In genomic region chr7:139242741-139243281, GRCh38 we compare ENCODE assay signal across 15 cellular contexts. TPM values are rescaled to one million over a fixed set of nuclear protein-coding genes. Genes with fewer than 3 reads are reported as not detected.
A peak's percentile ranks its signal among the peaks of the same experiment; 100 is the strongest.
DNase-seq lines count a peak whose midpoint lies in the region; ATAC-seq and TF ChIP-seq lines count a peak whose summit lies in the region.
"Had no signal": no experiment of that assay in that cellular context is flagged by ENCODE, and none has a peak within 500 bp of the region (broad histone marks: within the 10 kb centered on the region; RNA-seq: fewer than 3 reads in every experiment).

No MANE protein-coding gene starts in this region.

- H3K4me3 ChIP-seq in fibroblast of villous mesenchyme (ENCODE audit: low read depth, low read length) (no peak overlapping the region), BE2C (ENCODE audit: low read depth, low read length) (no peak overlapping the region), coronary artery (no peak overlapping the region)
- H3K4me3 ChIP-seq: stomach had no signal

- no peaks in the 10 kb centered on the region for H3K27me3 ChIP-seq in BE2C
- H3K27me3 ChIP-seq: stomach had no signal

- H3K4me1 Mint-ChIP-seq in activated T-cell treated with anti-CD3 and anti-CD28 coated beads, Interleukin-2, amount 50 U/mL, for 72 hours (ENCODE audit: low read depth): peaks cover 11% of the 10 kb centered on the region
- peaks cover 12% of the 10 kb centered on the region for H3K4me1 Mint-ChIP-seq in activated T-helper 2 cell treated with anti-CD3 and anti-CD28 coated beads, Interferon-gamma antibody, Interleukin-2, Interleukin-4, amounts not matched to agents 10 μg/mL and 5 μg/mL and 100 μg/mL, durations not matched to agents 14 hours and 24 hours and 36 hours (ENCODE audit: low read depth)
- H3K4me1 Mint-ChIP-seq in stimulated activated effector memory CD8-positive, alpha-beta T cell treated with anti-CD3 and anti-CD28 coated beads, Interleukin-12 subunit alpha, Interleukin-12 subunit beta, amount 100 ng/mL, for 72 hours: peaks cover 32% of the 10 kb centered on the region

- TF ChIP-seq CTCF in fibroblast of villous mesenchyme (IDR thresholded peaks at IDR 0.05; ENCODE audit: insufficient read depth, low read depth, low read length): no peak
- no peak for TF ChIP-seq CTCF in BE2C (IDR thresholded peaks at IDR 0.05; ENCODE audit: low read depth, low read length)
- no peak for TF ChIP-seq CTCF in coronary artery (IDR thresholded peaks at IDR 0.05)

- peaks cover 34% of the 10 kb centered on the region for H3K36me3 ChIP-seq in BE2C

- no peak for DNase-seq in activated T-cell treated with anti-CD3 and anti-CD28 coated beads, Interleukin-2, amount 50 U/mL, for 72 hours
- no peak for DNase-seq in activated T-cell treated with anti-CD3 and anti-CD28 coated beads, Interleukin-2, amount 50 U/mL, for 48 hours
- DNase-seq in activated T-helper 2 cell treated with anti-CD3 and anti-CD28 coated beads, Interferon-gamma antibody, Interleukin-2, Interleukin-4, amounts not matched to agents 10 μg/mL and 5 μg/mL and 100 μg/mL, durations not matched to agents 14 hours and 24 hours and 36 hours (ENCODE audit: low spot score): no peak
- DNase-seq in fibroblast of villous mesenchyme (ENCODE audit: low read depth) (peak; percentile 65), BE2C (no peak), NCI-H510A (lab: John Stamatoyannopoulos, UW) (no peak), coronary artery (ENCODE audit: low spot score) (no peak)
- DNase-seq in stimulated activated effector memory CD8-positive, alpha-beta T cell treated with anti-CD3 and anti-CD28 coated beads, Interleukin-12 subunit alpha, Interleukin-12 subunit beta, amount 100 ng/mL, for 72 hours (ENCODE audit: low spot score in 2 of 2): no peak
- DNase-seq: activated CD4-positive, alpha-beta memory T cell treated with anti-CD3 and anti-CD28 coated beads, Interleukin-2, amount 10 ng/mL, durations not matched to agents 7 days and 5 days; amniotic stem cell; kidney; NCI-H1436 treated with DMSO at 0.1 percent for 48 hours; nucleus accumbens; stimulated activated CD4-positive, alpha-beta T cell treated with anti-CD3 and anti-CD28 coated beads, Interleukin-2, amount 100 ng/mL, for 48 hours; stomach had no signal

- no peaks in the 10 kb centered on the region for H3K4me1 ChIP-seq in BE2C

- peak; percentile 86 to 97 for ATAC-seq in activated T-cell treated with anti-CD3 and anti-CD28 coated beads, Interleukin-2, amount 50 U/mL, for 72 hours (replicated peaks in 1 of 2)
- ATAC-seq in stimulated activated effector memory CD8-positive, alpha-beta T cell treated with anti-CD3 and anti-CD28 coated beads, Interleukin-12 subunit alpha, Interleukin-12 subunit beta, amount 100 ng/mL, for 72 hours: peak; percentile 97

- peaks cover 0 to 9% of the 10 kb centered on the region in 2 donors for H3K36me3 Mint-ChIP-seq in activated T-cell treated with anti-CD3 and anti-CD28 coated beads, Interleukin-2, amount 50 U/mL, for 72 hours (ENCODE audit: insufficient read depth in 2 of 2)
- peaks cover 54% of the 10 kb centered on the region for H3K36me3 Mint-ChIP-seq in activated T-helper 2 cell treated with anti-CD3 and anti-CD28 coated beads, Interferon-gamma antibody, Interleukin-2, Interleukin-4, amounts not matched to agents 10 μg/mL and 5 μg/mL and 100 μg/mL, durations not matched to agents 14 hours and 24 hours and 36 hours (ENCODE audit: low read depth)
- H3K36me3 Mint-ChIP-seq in stimulated activated effector memory CD8-positive, alpha-beta T cell treated with anti-CD3 and anti-CD28 coated beads, Interleukin-12 subunit alpha, Interleukin-12 subunit beta, amount 100 ng/mL, for 72 hours: peaks cover 73% of the 10 kb centered on the region

- H3K9me3 Mint-ChIP-seq in activated T-cell treated with anti-CD3 and anti-CD28 coated beads, Interleukin-2, amount 50 U/mL, for 72 hours: no peaks in the 10 kb centered on the region
- H3K9me3 Mint-ChIP-seq in activated T-helper 2 cell treated with anti-CD3 and anti-CD28 coated beads, Interferon-gamma antibody, Interleukin-2, Interleukin-4, amounts not matched to agents 10 μg/mL and 5 μg/mL and 100 μg/mL, durations not matched to agents 14 hours and 24 hours and 36 hours: no peaks in the 10 kb centered on the region
- no peaks in the 10 kb centered on the region for H3K9me3 Mint-ChIP-seq in stimulated activated effector memory CD8-positive, alpha-beta T cell treated with anti-CD3 and anti-CD28 coated beads, Interleukin-12 subunit alpha, Interleukin-12 subunit beta, amount 100 ng/mL, for 72 hours
- H3K9me3 Mint-ChIP-seq: activated CD4-positive, alpha-beta memory T cell treated with anti-CD3 and anti-CD28 coated beads, Interleukin-2, amount 10 ng/mL, durations not matched to agents 7 days and 5 days had no signal

- no peaks in the 10 kb centered on the region for H3K27me3 Mint-ChIP-seq in activated T-cell treated with anti-CD3 and anti-CD28 coated beads, Interleukin-2, amount 50 U/mL, for 72 hours (ENCODE audit: low read depth)
- no peaks in the 10 kb centered on the region for H3K27me3 Mint-ChIP-seq in activated T-helper 2 cell treated with anti-CD3 and anti-CD28 coated beads, Interferon-gamma antibody, Interleukin-2, Interleukin-4, amounts not matched to agents 10 μg/mL and 5 μg/mL and 100 μg/mL, durations not matched to agents 14 hours and 24 hours and 36 hours (ENCODE audit: low read depth)
- H3K27me3 Mint-ChIP-seq: activated CD4-positive, alpha-beta memory T cell treated with anti-CD3 and anti-CD28 coated beads, Interleukin-2, amount 10 ng/mL, durations not matched to agents 7 days and 5 days had no signal

- H3K27ac ChIP-seq in coronary artery: no peak overlapping the region
- H3K27ac ChIP-seq: stomach had no signal

- intact Hi-C loops in activated T-helper 2 cell treated with anti-CD3 and anti-CD28 coated beads, Interferon-gamma antibody, Interleukin-2, Interleukin-4, amounts not matched to agents 10 μg/mL and 5 μg/mL and 100 μg/mL, durations not matched to agents 14 hours and 24 hours and 36 hours (cut with micrococcal nuclease): no loop called here

- peak overlapping the region; percentile 17 for H3K27ac Mint-ChIP-seq in activated T-cell treated with anti-CD3 and anti-CD28 coated beads, Interleukin-2, amount 50 U/mL, for 72 hours
- H3K27ac Mint-ChIP-seq in activated T-helper 2 cell treated with anti-CD3 and anti-CD28 coated beads, Interferon-gamma antibody, Interleukin-2, Interleukin-4, amounts not matched to agents 10 μg/mL and 5 μg/mL and 100 μg/mL, durations not matched to agents 14 hours and 24 hours and 36 hours: peak overlapping the region; percentile 26
- peak overlapping the region; percentile 86 for H3K27ac Mint-ChIP-seq in stimulated activated effector memory CD8-positive, alpha-beta T cell treated with anti-CD3 and anti-CD28 coated beads, Interleukin-12 subunit alpha, Interleukin-12 subunit beta, amount 100 ng/mL, for 72 hours
- H3K27ac Mint-ChIP-seq: activated CD4-positive, alpha-beta memory T cell treated with anti-CD3 and anti-CD28 coated beads, Interleukin-2, amount 10 ng/mL, durations not matched to agents 7 days and 5 days had no signal

- H3K4me3 Mint-ChIP-seq in activated T-cell treated with anti-CD3 and anti-CD28 coated beads, Interleukin-2, amount 50 U/mL, for 72 hours: peak overlapping the region in 1 of 2 donors; percentile 2
- no peak overlapping the region for H3K4me3 Mint-ChIP-seq in activated T-helper 2 cell treated with anti-CD3 and anti-CD28 coated beads, Interferon-gamma antibody, Interleukin-2, Interleukin-4, amounts not matched to agents 10 μg/mL and 5 μg/mL and 100 μg/mL, durations not matched to agents 14 hours and 24 hours and 36 hours (ENCODE audit: low read depth)
- no peak overlapping the region for H3K4me3 Mint-ChIP-seq in stimulated activated effector memory CD8-positive, alpha-beta T cell treated with anti-CD3 and anti-CD28 coated beads, Interleukin-12 subunit alpha, Interleukin-12 subunit beta, amount 100 ng/mL, for 72 hours
- H3K4me3 Mint-ChIP-seq: activated CD4-positive, alpha-beta memory T cell treated with anti-CD3 and anti-CD28 coated beads, Interleukin-2, amount 10 ng/mL, durations not matched to agents 7 days and 5 days had no signal

- H3K9me3 ChIP-seq in BE2C: no peaks in the 10 kb centered on the region
- H3K9me3 ChIP-seq: stomach had no signal

RNA-seq across cellular contexts. Expression of gene UBN2, which starts 11.8 kb away (rescaled TPM):
- total RNA-seq in activated T-cell treated with anti-CD3 and anti-CD28 coated beads, Interleukin-2, amount 50 U/mL, for 72 hours: 10 to 100 TPM; 15.0 to 18.8 TPM
- total RNA-seq in activated T-helper 2 cell treated with anti-CD3 and anti-CD28 coated beads, Interferon-gamma antibody, Interleukin-2, Interleukin-4, amounts not matched to agents 10 μg/mL and 5 μg/mL and 100 μg/mL, durations not matched to agents 14 hours and 24 hours and 36 hours: 13.6 and 14.1 TPM in 2 replicates
- 5.8 and 6.5 TPM in 2 replicates for total RNA-seq in fibroblast of villous mesenchyme
- polyA plus RNA-seq in BE2C (2012; ENCODE audit: insufficient read depth, insufficient read length, low read depth): 3.1 TPM

Comparison
In these comparisons a context has a peak if more than half of its experiments do, and no peak if none do; other contexts are left out.
1. H3K27ac Mint-ChIP-seq: peak in every context shown above with its lines; median percentile 86 in stimulated activated effector memory CD8-positive, alpha-beta T cell treated with anti-CD3 and anti-CD28 coated beads, Interleukin-12 subunit alpha, Interleukin-12 subunit beta, amount 100 ng/mL, for 72 hours; 26 in activated T-helper 2 cell treated with anti-CD3 and anti-CD28 coated beads, Interferon-gamma antibody, Interleukin-2, Interleukin-4, amounts not matched to agents 10 μg/mL and 5 μg/mL and 100 μg/mL, durations not matched to agents 14 hours and 24 hours and 36 hours; 17 in activated T-cell treated with anti-CD3 and anti-CD28 coated beads, Interleukin-2, amount 50 U/mL, for 72 hours.